16 cellular contexts compared by ENCODE assay signal in genomic region chr4:68553830-68554229, GRCh38. TPM values are rescaled to one million over a fixed set of nuclear protein-coding genes. Genes with fewer than 3 reads are reported as not detected.
DNase-seq lines count a peak whose midpoint lies in the region; ATAC-seq, FAIRE-seq and TF ChIP-seq lines count a peak whose summit lies in the region.
"Not testable (repeated sequence)": the region's sequence is repeated elsewhere in the genome, so short reads cannot be mapped to it uniquely, and the experiment has no call there.
"Had no signal": no experiment of that assay in that cellular context is flagged by ENCODE, and none has a peak within 500 bp of the region (broad histone marks: within the 10 kb centered on the region; RNA-seq: fewer than 3 reads in every experiment).

No MANE protein-coding gene starts in this region.

- ATAC-seq in GM18519 (IDR thresholded peaks at IDR 0.05; ENCODE audit: low FRiP score, unreplicated experiment) (peak; percentile 40), GM19351 (IDR thresholded peaks at IDR 0.05; ENCODE audit: unreplicated experiment) (peak; percentile 67), GM21576 (IDR thresholded peaks at IDR 0.05; ENCODE audit: unreplicated experiment) (peak; percentile 63), HG02840 (IDR thresholded peaks at IDR 0.05; ENCODE audit: low FRiP score, unreplicated experiment) (peak; percentile 49), HG03064 (IDR thresholded peaks at IDR 0.05; ENCODE audit: low read depth, unreplicated experiment) (peak; percentile 58), HG03378 (IDR thresholded peaks at IDR 0.05; ENCODE audit: unreplicated experiment) (peak; percentile 63)
- not testable (repeated sequence) for ATAC-seq in GM12878

- FAIRE-seq in GM12878 (lab: Jason Lieb, UNC), result peak; percentile 13

- not testable (repeated sequence) for H3K36me3 ChIP-seq in GM12878 (ENCODE audit: control insufficient read depth in 2 of 2, insufficient read depth in 2 of 2, low read length in 1 of 2)

- not testable (repeated sequence) for TF ChIP-seq EP300 in GM12878 (IDR thresholded peaks at IDR 0.05; ENCODE audit: borderline replicate concordance in 1 of 2, control insufficient read depth in 1 of 2, low read depth in 2 of 2, low read length in 2 of 2)

- CTCF ChIA-PET in GM12878 (lab: Yijun Ruan, JAX), result not testable (repeated sequence)

- SMC1A ChIA-PET in GM12878 (lab: Charles Lee; ENCODE audit: uncharacterized antibody, unreplicated experiment), result not testable (repeated sequence)

- in situ Hi-C loops in GM12878 (cut with MboI), result not testable (repeated sequence)

- TF ChIP-seq RAD21 in GM12878 (IDR thresholded peaks at IDR 0.05; ENCODE audit: insufficient read depth, low read depth, low read length), result not testable (repeated sequence)

- intact Hi-C loops in GM12878 (cut with micrococcal nuclease; ENCODE audit: unreplicated experiment), result not testable (repeated sequence)

- RAD21 ChIA-PET in GM12878 (lab: Charles Lee; ENCODE audit: unreplicated experiment), result not testable (repeated sequence)

- BruUV-seq in GM12878 (replicated peaks; lab: Mats Ljungman, UMichigan), result not testable (repeated sequence)

- TF ChIP-seq CTCF in GM12878 (IDR thresholded peaks at IDR 0.05 in 2 of 3, conservative IDR thresholded peaks at IDR 0.05 in 1 of 3; ENCODE audit: control insufficient read depth in 2 of 3, extremely low read depth in 1 of 3, insufficient read depth in 1 of 3, low read depth in 3 of 3, low read length in 3 of 3), result not testable (repeated sequence)

- not testable (repeated sequence) for H3K9me3 ChIP-seq in GM12878 (replicated peaks; ENCODE audit: control insufficient read depth, insufficient read depth, low read length)

- H3K79me2 ChIP-seq in GM12878 (ENCODE audit: control insufficient read depth, insufficient read depth, low read length), result not testable (repeated sequence)

- not testable (repeated sequence) for TF ChIP-seq POLR2A in GM12878 (IDR thresholded peaks at IDR 0.05; ENCODE audit: low read depth, low read length)

- not testable (repeated sequence) for H3K27me3 ChIP-seq in GM12878 (replicated peaks in 1 of 2; ENCODE audit: control insufficient read depth in 2 of 2, insufficient read depth in 2 of 2, low read length in 1 of 2)

- H3K4me3 ChIP-seq in GM12878, result not testable (repeated sequence)

- no CpG with 5 or more reads among the region's 1 CpG for WGBS in GM12878 (ENCODE audit: insufficient coverage, insufficient replicate concordance, low lambda C conversion rate, missing lambda C conversion rate)

- H2AFZ ChIP-seq in GM12878 (ENCODE audit: control insufficient read depth, low read depth, low read length), result not testable (repeated sequence)

- H3K4me2 ChIP-seq in GM12878 (ENCODE audit: control insufficient read depth, insufficient read depth), result not testable (repeated sequence)

- H3K4me1 ChIP-seq in GM12878 (ENCODE audit: control insufficient read depth, insufficient read depth, low read length), result not testable (repeated sequence)

- not testable (repeated sequence) for DNase-seq in GM12878 (ENCODE audit: low read depth, low spot score)

- POLR2A ChIA-PET in GM12878 (lab: Charles Lee), result not testable (repeated sequence)

- not testable (repeated sequence) for H3K9ac ChIP-seq in GM12878 (ENCODE audit: control insufficient read depth, insufficient read depth, low read length)

- H4K20me1 ChIP-seq in GM12878 (ENCODE audit: control insufficient read depth, insufficient read depth), result not testable (repeated sequence)

- not testable (repeated sequence) for H3K27ac ChIP-seq in GM12878 (ENCODE audit: control insufficient read depth, insufficient read depth)

RNA-seq across cellular contexts. Expression of gene UGT2B17, which starts 22.3 kb away (rescaled TPM):
- total RNA-seq in GM12878 (2013; cell fraction: nucleolus; rRNA removed), result not detected in 2 replicates
- total RNA-seq in GM12878 (2014; rRNA removed) (not detected in 2 replicates), GM12878 (2014; rRNA removed; fragmentation: Illumina TruSeq; extraction: Trizol) (not detected in 2 replicates), GM12878 (2021) (0.15 TPM in 1 of 2 replicates, not detected in the other)
- not detected for polyA plus RNA-seq in GM12878 (2011; ENCODE audit: low read depth)
- polyA plus RNA-seq in GM12878 (2011; rRNA removed) (not detected in 2 replicates), GM12878 (2014; fragmentation: Illumina TruSeq; extraction: Trizol) (not detected in 2 replicates), GM12878 (2014; fragmentation: Nextera tagmentation; extraction: Ambion mirVana) (not detected), GM12878 (2014; rRNA removed) (not detected in 2 replicates), GM12878 (2016; fragmentation: Nextera tagmentation; extraction: Ambion mirVana) (not detected)
- not detected in 2 replicates for polyA plus RNA-seq in GM12878 (2011; cell fraction: cytosol; rRNA removed)
- polyA plus RNA-seq in GM12878 (2011; cell fraction: nucleus; rRNA removed), result not detected in 2 replicates
- not detected in 2 replicates for polyA plus RNA-seq in GM12878 (2012)
- not detected in 2 replicates for polyA minus RNA-seq in GM12878 (2011; rRNA and poly(A)+ RNA removed)
- not detected in 2 replicates for polyA minus RNA-seq in GM12878 (2011; cell fraction: cytosol; rRNA and poly(A)+ RNA removed)
- polyA minus RNA-seq in GM12878 (2011; cell fraction: nucleus; rRNA and poly(A)+ RNA removed), result not detected in 2 replicates
- total RNA-seq: activated CD4-positive, alpha-beta T cell treated with anti-CD3 and anti-CD28 coated beads, Interleukin-2, amount 10 ng/mL, durations not matched to agents 7 days and 5 days; activated naive CD4-positive, alpha-beta T cell treated with anti-CD3 and anti-CD28 coated beads for 36 hours; activated T-cell treated with anti-CD3 and anti-CD28 coated beads, Interleukin-2, amount 50 U/mL, for 72 hours; Calu3; chondrocyte; glomerular endothelial cell; left ventricle myocardium superior; stomach had no signal
- polyA plus RNA-seq: CD14-positive monocyte had no signal
